Comparison of ENCODE assay signal across 1 cellular context in the genomic region with DNA sequence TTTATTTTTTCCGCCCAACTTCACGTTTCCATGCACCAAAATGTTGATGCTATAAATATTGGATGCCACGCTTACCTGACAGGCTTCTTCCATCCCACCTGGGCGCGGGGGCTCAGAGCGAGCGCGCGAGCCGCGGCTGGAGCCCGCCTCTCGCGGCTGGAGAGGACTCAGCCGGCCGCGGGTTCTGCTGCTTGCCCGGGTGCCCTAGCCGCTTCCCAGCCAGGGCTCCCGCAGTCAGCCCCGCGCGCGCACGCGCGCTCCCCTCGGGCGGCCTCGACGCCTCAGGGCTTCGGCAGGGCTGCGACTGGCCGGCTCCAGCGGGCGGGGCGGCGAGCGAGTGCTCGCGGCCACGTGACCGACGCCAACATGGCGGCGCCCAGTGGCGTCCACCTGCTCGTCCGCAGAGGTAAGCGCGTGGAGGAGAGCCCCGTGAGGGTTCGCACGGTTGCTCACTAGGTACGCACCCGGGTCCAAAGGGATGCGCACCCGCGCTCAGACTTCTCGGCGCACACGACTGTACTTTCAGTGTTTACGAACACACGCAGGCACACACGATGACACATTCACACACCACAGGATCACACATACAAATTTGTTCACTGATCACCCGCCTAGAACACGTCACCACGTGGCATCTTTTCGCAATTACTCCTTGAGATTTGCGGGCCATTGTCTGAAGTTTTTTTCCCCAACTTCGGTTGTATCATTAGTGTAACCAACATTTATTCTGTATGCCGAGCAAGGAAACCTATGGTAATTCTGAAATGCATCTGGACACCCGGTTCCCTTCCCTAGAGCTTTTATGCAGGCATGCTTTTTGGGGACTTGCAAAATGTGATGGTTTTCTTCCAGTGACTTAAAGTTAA.
TF ChIP-seq lines count a peak whose summit lies in the region.

A gene (plus strand): TSS at position 350 of the 866 bp plus-strand sequence. CDS start 17 bp downstream, at position 367.

TF ChIP-seq in K562, 482 proteins besides CTCF, POLR2A, EP300 and RAD21 (continued from another document and continues in another):
- TF ChIP-seq, protein P1, sequence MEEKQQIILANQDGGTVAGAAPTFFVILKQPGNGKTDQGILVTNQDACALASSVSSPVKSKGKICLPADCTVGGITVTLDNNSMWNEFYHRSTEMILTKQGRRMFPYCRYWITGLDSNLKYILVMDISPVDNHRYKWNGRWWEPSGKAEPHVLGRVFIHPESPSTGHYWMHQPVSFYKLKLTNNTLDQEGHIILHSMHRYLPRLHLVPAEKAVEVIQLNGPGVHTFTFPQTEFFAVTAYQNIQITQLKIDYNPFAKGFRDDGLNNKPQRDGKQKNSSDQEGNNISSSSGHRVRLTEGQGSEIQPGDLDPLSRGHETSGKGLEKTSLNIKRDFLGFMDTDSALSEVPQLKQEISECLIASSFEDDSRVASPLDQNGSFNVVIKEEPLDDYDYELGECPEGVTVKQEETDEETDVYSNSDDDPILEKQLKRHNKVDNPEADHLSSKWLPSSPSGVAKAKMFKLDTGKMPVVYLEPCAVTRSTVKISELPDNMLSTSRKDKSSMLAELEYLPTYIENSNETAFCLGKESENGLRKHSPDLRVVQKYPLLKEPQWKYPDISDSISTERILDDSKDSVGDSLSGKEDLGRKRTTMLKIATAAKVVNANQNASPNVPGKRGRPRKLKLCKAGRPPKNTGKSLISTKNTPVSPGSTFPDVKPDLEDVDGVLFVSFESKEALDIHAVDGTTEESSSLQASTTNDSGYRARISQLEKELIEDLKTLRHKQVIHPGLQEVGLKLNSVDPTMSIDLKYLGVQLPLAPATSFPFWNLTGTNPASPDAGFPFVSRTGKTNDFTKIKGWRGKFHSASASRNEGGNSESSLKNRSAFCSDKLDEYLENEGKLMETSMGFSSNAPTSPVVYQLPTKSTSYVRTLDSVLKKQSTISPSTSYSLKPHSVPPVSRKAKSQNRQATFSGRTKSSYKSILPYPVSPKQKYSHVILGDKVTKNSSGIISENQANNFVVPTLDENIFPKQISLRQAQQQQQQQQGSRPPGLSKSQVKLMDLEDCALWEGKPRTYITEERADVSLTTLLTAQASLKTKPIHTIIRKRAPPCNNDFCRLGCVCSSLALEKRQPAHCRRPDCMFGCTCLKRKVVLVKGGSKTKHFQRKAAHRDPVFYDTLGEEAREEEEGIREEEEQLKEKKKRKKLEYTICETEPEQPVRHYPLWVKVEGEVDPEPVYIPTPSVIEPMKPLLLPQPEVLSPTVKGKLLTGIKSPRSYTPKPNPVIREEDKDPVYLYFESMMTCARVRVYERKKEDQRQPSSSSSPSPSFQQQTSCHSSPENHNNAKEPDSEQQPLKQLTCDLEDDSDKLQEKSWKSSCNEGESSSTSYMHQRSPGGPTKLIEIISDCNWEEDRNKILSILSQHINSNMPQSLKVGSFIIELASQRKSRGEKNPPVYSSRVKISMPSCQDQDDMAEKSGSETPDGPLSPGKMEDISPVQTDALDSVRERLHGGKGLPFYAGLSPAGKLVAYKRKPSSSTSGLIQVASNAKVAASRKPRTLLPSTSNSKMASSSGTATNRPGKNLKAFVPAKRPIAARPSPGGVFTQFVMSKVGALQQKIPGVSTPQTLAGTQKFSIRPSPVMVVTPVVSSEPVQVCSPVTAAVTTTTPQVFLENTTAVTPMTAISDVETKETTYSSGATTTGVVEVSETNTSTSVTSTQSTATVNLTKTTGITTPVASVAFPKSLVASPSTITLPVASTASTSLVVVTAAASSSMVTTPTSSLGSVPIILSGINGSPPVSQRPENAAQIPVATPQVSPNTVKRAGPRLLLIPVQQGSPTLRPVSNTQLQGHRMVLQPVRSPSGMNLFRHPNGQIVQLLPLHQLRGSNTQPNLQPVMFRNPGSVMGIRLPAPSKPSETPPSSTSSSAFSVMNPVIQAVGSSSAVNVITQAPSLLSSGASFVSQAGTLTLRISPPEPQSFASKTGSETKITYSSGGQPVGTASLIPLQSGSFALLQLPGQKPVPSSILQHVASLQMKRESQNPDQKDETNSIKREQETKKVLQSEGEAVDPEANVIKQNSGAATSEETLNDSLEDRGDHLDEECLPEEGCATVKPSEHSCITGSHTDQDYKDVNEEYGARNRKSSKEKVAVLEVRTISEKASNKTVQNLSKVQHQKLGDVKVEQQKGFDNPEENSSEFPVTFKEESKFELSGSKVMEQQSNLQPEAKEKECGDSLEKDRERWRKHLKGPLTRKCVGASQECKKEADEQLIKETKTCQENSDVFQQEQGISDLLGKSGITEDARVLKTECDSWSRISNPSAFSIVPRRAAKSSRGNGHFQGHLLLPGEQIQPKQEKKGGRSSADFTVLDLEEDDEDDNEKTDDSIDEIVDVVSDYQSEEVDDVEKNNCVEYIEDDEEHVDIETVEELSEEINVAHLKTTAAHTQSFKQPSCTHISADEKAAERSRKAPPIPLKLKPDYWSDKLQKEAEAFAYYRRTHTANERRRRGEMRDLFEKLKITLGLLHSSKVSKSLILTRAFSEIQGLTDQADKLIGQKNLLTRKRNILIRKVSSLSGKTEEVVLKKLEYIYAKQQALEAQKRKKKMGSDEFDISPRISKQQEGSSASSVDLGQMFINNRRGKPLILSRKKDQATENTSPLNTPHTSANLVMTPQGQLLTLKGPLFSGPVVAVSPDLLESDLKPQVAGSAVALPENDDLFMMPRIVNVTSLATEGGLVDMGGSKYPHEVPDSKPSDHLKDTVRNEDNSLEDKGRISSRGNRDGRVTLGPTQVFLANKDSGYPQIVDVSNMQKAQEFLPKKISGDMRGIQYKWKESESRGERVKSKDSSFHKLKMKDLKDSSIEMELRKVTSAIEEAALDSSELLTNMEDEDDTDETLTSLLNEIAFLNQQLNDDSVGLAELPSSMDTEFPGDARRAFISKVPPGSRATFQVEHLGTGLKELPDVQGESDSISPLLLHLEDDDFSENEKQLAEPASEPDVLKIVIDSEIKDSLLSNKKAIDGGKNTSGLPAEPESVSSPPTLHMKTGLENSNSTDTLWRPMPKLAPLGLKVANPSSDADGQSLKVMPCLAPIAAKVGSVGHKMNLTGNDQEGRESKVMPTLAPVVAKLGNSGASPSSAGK (IDR thresholded peaks at IDR 0.05), result peak; percentile 93
- TF ChIP-seq NR3C1 (CRISPR knock-in tag; IDR thresholded peaks at IDR 0.05) (0 out of 2 replicates have a peak, but pooled peaks have one; percentile 52), FOS (IDR thresholded peaks at IDR 0.05; ENCODE audit: extremely low read depth, insufficient read length) (no peak), NR2C1 (IDR thresholded peaks at IDR 0.05) (no peak), NR2C1 (tag; IDR thresholded peaks at IDR 0.05) (peak; percentile 40; the same call in 1 of the 2 replicates), TEAD4 (IDR thresholded peaks at IDR 0.05; ENCODE audit: low read length) (peak; percentile 69), TEAD4 (CRISPR knock-in tag; IDR thresholded peaks at IDR 0.05; ENCODE audit: borderline replicate concordance) (no peak), DIDO1 (tag; IDR thresholded peaks at IDR 0.05; ENCODE audit: low read depth) (peak; percentile 85), PHB2 (IDR thresholded peaks at IDR 0.05; ENCODE audit: low read depth) (no peak), CREM (IDR thresholded peaks at IDR 0.05; ENCODE audit: low read depth) (peak; percentile 67; the same call in 1 of the 2 replicates), GABPA (tag; conservative IDR thresholded peaks at IDR 0.05; ENCODE audit: low read depth) (no peak), MCM7 (IDR thresholded peaks at IDR 0.05) (peak in 1 of 2 experiments; percentile 76; a peak in 1 of 4 replicates), TCF7 (IDR thresholded peaks at IDR 0.05; ENCODE audit: borderline replicate concordance) (peak; percentile 70; the same call in 1 of the 2 replicates)
- TF ChIP-seq, protein P2, sequence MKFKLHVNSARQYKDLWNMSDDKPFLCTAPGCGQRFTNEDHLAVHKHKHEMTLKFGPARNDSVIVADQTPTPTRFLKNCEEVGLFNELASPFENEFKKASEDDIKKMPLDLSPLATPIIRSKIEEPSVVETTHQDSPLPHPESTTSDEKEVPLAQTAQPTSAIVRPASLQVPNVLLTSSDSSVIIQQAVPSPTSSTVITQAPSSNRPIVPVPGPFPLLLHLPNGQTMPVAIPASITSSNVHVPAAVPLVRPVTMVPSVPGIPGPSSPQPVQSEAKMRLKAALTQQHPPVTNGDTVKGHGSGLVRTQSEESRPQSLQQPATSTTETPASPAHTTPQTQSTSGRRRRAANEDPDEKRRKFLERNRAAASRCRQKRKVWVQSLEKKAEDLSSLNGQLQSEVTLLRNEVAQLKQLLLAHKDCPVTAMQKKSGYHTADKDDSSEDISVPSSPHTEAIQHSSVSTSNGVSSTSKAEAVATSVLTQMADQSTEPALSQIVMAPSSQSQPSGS (CRISPR knock-in tag; IDR thresholded peaks at IDR 0.05), result peak; percentile 63; the same call in 1 of the 2 replicates
- TF ChIP-seq, protein P3, sequence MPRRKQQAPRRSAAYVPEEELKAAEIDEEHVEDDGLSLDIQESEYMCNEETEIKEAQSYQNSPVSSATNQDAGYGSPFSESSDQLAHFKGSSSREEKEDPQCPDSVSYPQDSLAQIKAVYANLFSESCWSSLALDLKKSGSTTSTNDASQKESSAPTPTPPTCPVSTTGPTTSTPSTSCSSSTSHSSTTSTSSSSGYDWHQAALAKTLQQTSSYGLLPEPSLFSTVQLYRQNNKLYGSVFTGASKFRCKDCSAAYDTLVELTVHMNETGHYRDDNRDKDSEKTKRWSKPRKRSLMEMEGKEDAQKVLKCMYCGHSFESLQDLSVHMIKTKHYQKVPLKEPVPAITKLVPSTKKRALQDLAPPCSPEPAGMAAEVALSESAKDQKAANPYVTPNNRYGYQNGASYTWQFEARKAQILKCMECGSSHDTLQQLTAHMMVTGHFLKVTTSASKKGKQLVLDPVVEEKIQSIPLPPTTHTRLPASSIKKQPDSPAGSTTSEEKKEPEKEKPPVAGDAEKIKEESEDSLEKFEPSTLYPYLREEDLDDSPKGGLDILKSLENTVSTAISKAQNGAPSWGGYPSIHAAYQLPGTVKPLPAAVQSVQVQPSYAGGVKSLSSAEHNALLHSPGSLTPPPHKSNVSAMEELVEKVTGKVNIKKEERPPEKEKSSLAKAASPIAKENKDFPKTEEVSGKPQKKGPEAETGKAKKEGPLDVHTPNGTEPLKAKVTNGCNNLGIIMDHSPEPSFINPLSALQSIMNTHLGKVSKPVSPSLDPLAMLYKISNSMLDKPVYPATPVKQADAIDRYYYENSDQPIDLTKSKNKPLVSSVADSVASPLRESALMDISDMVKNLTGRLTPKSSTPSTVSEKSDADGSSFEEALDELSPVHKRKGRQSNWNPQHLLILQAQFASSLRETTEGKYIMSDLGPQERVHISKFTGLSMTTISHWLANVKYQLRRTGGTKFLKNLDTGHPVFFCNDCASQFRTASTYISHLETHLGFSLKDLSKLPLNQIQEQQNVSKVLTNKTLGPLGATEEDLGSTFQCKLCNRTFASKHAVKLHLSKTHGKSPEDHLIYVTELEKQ (CRISPR knock-in tag; IDR thresholded peaks at IDR 0.05), result no peak
- TF ChIP-seq, protein P4, sequence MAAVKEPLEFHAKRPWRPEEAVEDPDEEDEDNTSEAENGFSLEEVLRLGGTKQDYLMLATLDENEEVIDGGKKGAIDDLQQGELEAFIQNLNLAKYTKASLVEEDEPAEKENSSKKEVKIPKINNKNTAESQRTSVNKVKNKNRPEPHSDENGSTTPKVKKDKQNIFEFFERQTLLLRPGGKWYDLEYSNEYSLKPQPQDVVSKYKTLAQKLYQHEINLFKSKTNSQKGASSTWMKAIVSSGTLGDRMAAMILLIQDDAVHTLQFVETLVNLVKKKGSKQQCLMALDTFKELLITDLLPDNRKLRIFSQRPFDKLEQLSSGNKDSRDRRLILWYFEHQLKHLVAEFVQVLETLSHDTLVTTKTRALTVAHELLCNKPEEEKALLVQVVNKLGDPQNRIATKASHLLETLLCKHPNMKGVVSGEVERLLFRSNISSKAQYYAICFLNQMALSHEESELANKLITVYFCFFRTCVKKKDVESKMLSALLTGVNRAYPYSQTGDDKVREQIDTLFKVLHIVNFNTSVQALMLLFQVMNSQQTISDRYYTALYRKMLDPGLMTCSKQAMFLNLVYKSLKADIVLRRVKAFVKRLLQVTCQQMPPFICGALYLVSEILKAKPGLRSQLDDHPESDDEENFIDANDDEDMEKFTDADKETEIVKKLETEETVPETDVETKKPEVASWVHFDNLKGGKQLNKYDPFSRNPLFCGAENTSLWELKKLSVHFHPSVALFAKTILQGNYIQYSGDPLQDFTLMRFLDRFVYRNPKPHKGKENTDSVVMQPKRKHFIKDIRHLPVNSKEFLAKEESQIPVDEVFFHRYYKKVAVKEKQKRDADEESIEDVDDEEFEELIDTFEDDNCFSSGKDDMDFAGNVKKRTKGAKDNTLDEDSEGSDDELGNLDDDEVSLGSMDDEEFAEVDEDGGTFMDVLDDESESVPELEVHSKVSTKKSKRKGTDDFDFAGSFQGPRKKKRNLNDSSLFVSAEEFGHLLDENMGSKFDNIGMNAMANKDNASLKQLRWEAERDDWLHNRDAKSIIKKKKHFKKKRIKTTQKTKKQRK (IDR thresholded peaks at IDR 0.05; ENCODE audit: borderline replicate concordance, low read depth, low read length), result peak; percentile 43; the same call in 1 of the 2 replicates
- TF ChIP-seq, protein P5, sequence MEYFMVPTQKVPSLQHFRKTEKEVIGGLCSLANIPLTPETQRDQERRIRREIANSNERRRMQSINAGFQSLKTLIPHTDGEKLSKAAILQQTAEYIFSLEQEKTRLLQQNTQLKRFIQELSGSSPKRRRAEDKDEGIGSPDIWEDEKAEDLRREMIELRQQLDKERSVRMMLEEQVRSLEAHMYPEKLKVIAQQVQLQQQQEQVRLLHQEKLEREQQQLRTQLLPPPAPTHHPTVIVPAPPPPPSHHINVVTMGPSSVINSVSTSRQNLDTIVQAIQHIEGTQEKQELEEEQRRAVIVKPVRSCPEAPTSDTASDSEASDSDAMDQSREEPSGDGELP (CRISPR knock-in tag; IDR thresholded peaks at IDR 0.05; ENCODE audit: borderline replicate concordance), result peak; percentile 89
